In genomic region chr5:159106193-159106568, GRCh38 we compare ENCODE assay signal across 8 cellular contexts. TPM values are rescaled to one million over a fixed set of nuclear protein-coding genes. Genes with fewer than 3 reads are reported as not detected.
DNase-seq lines count a peak whose midpoint lies in the region; ATAC-seq, FAIRE-seq and TF ChIP-seq lines count a peak whose summit lies in the region.

No MANE protein-coding gene starts in this region.

- H3K27ac ChIP-seq in parathyroid adenoma (no peak overlapping the region), caudate nucleus (ENCODE audit: low read depth, low read length) (no peak overlapping the region)

- peaks cover 42% of the 10 kb centered on the region for H3K27me3 ChIP-seq in bronchial epithelial cell (ENCODE audit: control insufficient read depth, insufficient read depth, low read length)
- peaks cover 13% of the 10 kb centered on the region for H3K27me3 ChIP-seq in parathyroid adenoma (ENCODE audit: control insufficient read depth, insufficient read depth, low read length)

- DNase-seq in bronchial epithelial cell (ENCODE audit: low read depth) = peak; percentile 4
- no peak for DNase-seq in cerebellar cortex (ENCODE audit: low spot score)
- DNase-seq in activated CD8-positive, alpha-beta memory T cell treated with anti-CD3 and anti-CD28 coated beads for 24 hours = no peak
- no peak for DNase-seq in NCI-H345 treated with DMSO at 0.1 percent for 48 hours (lab: John Stamatoyannopoulos, UW; ENCODE audit: unreplicated experiment)
- no peak for DNase-seq in caudate nucleus (lab: John Stamatoyannopoulos, UW)

- no peaks in the 10 kb centered on the region for H3K4me1 ChIP-seq in parathyroid adenoma

- no peaks in the 10 kb centered on the region for H3K36me3 ChIP-seq in bronchial epithelial cell (ENCODE audit: control insufficient read depth, insufficient read depth, low read length)
- H3K36me3 ChIP-seq in parathyroid adenoma (ENCODE audit: control insufficient read depth, insufficient read depth, low read length) = no peaks in the 10 kb centered on the region

- no peak overlapping the region for H3K4me3 ChIP-seq in bronchial epithelial cell (ENCODE audit: low read depth, low read length)
- H3K4me3 ChIP-seq in parathyroid adenoma (ENCODE audit: low read depth, low read length) = peak overlapping the region; percentile 41

- no peaks in the 10 kb centered on the region for H3K9me3 ChIP-seq in parathyroid adenoma (ENCODE audit: control insufficient read depth, low read length)

- H3K79me2 ChIP-seq in parathyroid adenoma = no peaks in the 10 kb centered on the region

- TF ChIP-seq CTCF in bronchial epithelial cell (IDR thresholded peaks at IDR 0.05; ENCODE audit: insufficient read depth, low read length, severe bottlenecking) = no peak
- no peak for TF ChIP-seq CTCF in parathyroid adenoma (IDR thresholded peaks at IDR 0.05)

- peak; percentile 4 for ATAC-seq in GM19324 (IDR thresholded peaks at IDR 0.05; ENCODE audit: low FRiP score, unreplicated experiment)
- peak; percentile 1 for ATAC-seq in HG03439 (IDR thresholded peaks at IDR 0.05; ENCODE audit: unreplicated experiment)

- peak overlapping the region; percentile 72 for H3K4me2 ChIP-seq in parathyroid adenoma (ENCODE audit: low read length)

- FAIRE-seq in bronchial epithelial cell (lab: Jason Lieb, UNC) = no peak

- no peak overlapping the region for H3K9ac ChIP-seq in parathyroid adenoma

- no peak overlapping the region for H2AFZ ChIP-seq in parathyroid adenoma

RNA-seq across cellular contexts. Expression of gene EBF1, which starts 6.5 kb away (rescaled TPM):
- total RNA-seq in bronchial epithelial cell = not detected in 2 replicates
